In the genomic region with DNA sequence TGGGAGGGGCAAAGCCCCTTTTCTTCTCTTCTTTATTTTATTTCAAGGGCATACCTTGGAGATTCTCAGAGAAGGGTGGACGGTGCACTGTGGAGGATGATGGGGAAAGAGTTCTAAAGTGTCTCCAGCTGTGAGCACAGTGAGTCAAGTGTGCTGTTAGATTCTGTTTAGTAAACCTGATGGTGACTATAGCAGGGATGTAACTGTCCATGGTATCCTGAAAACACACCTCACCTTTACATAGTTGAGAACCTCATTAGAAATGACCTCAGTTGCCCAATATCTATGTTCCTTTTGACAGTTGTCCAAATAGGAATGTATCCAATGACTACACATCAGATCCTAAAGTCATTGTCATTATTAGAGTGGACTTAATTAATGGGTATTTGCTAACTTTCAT, we compare ENCODE assay signal across 34 cellular contexts. TPM values are rescaled to one million over a fixed set of nuclear protein-coding genes. Genes with fewer than 3 reads are reported as not detected.
"Had no signal": no experiment of that assay in that cellular context is flagged by ENCODE, and none has a peak within 500 bp of the region (broad histone marks: within the 10 kb centered on the region; RNA-seq: fewer than 3 reads in every experiment).

No MANE protein-coding gene starts in this region.

- H3K27ac ChIP-seq: brain microvascular endothelial cell, PC-9, SJCRH30, SK-N-MC, VCaP had no signal

- H2AFZ ChIP-seq: PC-9 had no signal

- H3K4me2 ChIP-seq: PC-9 had no signal

- DNase-seq: activated CD4-positive, alpha-beta T cell treated with anti-CD3 and anti-CD28 coated beads, Interleukin-2, amount 10 ng/mL, durations not matched to agents 24 days and 14 days; activated CD4-positive, alpha-beta T cell treated with anti-CD3 and anti-CD28 coated beads, Interleukin-2, amount 50 U/mL, for 4 hours; activated CD4-positive, CD25-positive, alpha-beta regulatory T cell; activated CD8-positive, alpha-beta T cell treated with anti-CD3 and anti-CD28 coated beads for 36 hours; activated effector memory CD4-positive, alpha-beta T cell treated with anti-CD3 and anti-CD28 coated beads, Interleukin-2, amount 50 U/mL, for 16 hours; activated naive CD4-positive, alpha-beta T cell; activated naive CD4-positive, alpha-beta T cell treated with anti-CD3 and anti-CD28 coated beads, Interleukin-2, amount 50 U/mL, for 16 hours; activated naive CD8-positive, alpha-beta T cell treated with anti-CD3 and anti-CD28 coated beads for 36 hours; activated T-cell treated with anti-CD3 and anti-CD28 coated beads, Interleukin-2, amount 50 U/mL, for 1 hour; activated T-cell treated with anti-CD3 and anti-CD28 coated beads, Interleukin-2, amount 50 U/mL, for 72 hours; amniotic stem cell; aorta; brain microvascular endothelial cell; Karpas-422; NCI-H1105; NCI-H1417 treated with DMSO at 0.1 percent for 48 hours; NCI-H187 treated with DMSO at 0.1 percent for 48 hours; NCI-H2081; NCI-H2171 treated with DMSO at 0.1 percent for 48 hours; NCI-H226; NCI-H524 treated with DMSO at 0.1 percent for 48 hours; NCI-H748 treated with DMSO at 0.1 percent for 48 hours; PC-9; SHP77; SJCRH30; T1000 had no signal

- H3K4me3 Mint-ChIP-seq: activated CD4-positive, alpha-beta T cell treated with anti-CD3 and anti-CD28 coated beads, Interleukin-2, amount 10 ng/mL, durations not matched to agents 24 days and 14 days; activated CD8-positive, alpha-beta T cell treated with anti-CD3 and anti-CD28 coated beads for 36 hours; activated naive CD8-positive, alpha-beta T cell treated with anti-CD3 and anti-CD28 coated beads for 36 hours; activated T-cell treated with anti-CD3 and anti-CD28 coated beads, Interleukin-2, amount 50 U/mL, for 72 hours; activated T-helper 17 cell treated with anti-CD3 and anti-CD28 coated beads, Interleukin-2, amount 50 U/mL, for 72 hours had no signal

- H3K36me3 ChIP-seq: brain microvascular endothelial cell, SJCRH30 had no signal

- H3K9me3 Mint-ChIP-seq: activated CD4-positive, alpha-beta T cell treated with anti-CD3 and anti-CD28 coated beads, Interleukin-2, amount 10 ng/mL, durations not matched to agents 24 days and 14 days; activated CD8-positive, alpha-beta T cell treated with anti-CD3 and anti-CD28 coated beads for 36 hours; activated naive CD8-positive, alpha-beta T cell treated with anti-CD3 and anti-CD28 coated beads for 36 hours; activated T-cell treated with anti-CD3 and anti-CD28 coated beads, Interleukin-2, amount 50 U/mL, for 72 hours; activated T-helper 17 cell treated with anti-CD3 and anti-CD28 coated beads, Interleukin-2, amount 50 U/mL, for 72 hours had no signal

- H3K27ac Mint-ChIP-seq: activated CD4-positive, alpha-beta T cell treated with anti-CD3 and anti-CD28 coated beads, Interleukin-2, amount 10 ng/mL, durations not matched to agents 24 days and 14 days; activated CD8-positive, alpha-beta T cell treated with anti-CD3 and anti-CD28 coated beads for 36 hours; activated naive CD8-positive, alpha-beta T cell treated with anti-CD3 and anti-CD28 coated beads for 36 hours; activated T-cell treated with anti-CD3 and anti-CD28 coated beads, Interleukin-2, amount 50 U/mL, for 72 hours; activated T-helper 17 cell treated with anti-CD3 and anti-CD28 coated beads, Interleukin-2, amount 50 U/mL, for 72 hours had no signal

- H3K27me3 ChIP-seq: brain microvascular endothelial cell, SJCRH30 had no signal

- H3K9me3 ChIP-seq: SJCRH30 had no signal

- H3K4me1 Mint-ChIP-seq: activated CD4-positive, alpha-beta T cell treated with anti-CD3 and anti-CD28 coated beads, Interleukin-2, amount 10 ng/mL, durations not matched to agents 24 days and 14 days; activated naive CD8-positive, alpha-beta T cell treated with anti-CD3 and anti-CD28 coated beads for 36 hours; activated T-helper 17 cell treated with anti-CD3 and anti-CD28 coated beads, Interleukin-2, amount 50 U/mL, for 72 hours had no signal

- H3K4me3 ChIP-seq: PC-9, SJCRH30, SK-N-MC had no signal

- H3K27me3 Mint-ChIP-seq: activated CD4-positive, alpha-beta T cell treated with anti-CD3 and anti-CD28 coated beads, Interleukin-2, amount 10 ng/mL, durations not matched to agents 24 days and 14 days; activated CD8-positive, alpha-beta T cell treated with anti-CD3 and anti-CD28 coated beads for 36 hours; activated naive CD8-positive, alpha-beta T cell treated with anti-CD3 and anti-CD28 coated beads for 36 hours; activated T-helper 17 cell treated with anti-CD3 and anti-CD28 coated beads, Interleukin-2, amount 50 U/mL, for 72 hours had no signal

- ATAC-seq: activated CD8-positive, alpha-beta T cell treated with anti-CD3 and anti-CD28 coated beads for 36 hours; activated T-cell treated with anti-CD3 and anti-CD28 coated beads, Interleukin-2, amount 50 U/mL, for 72 hours; activated T-helper 17 cell treated with anti-CD3 and anti-CD28 coated beads, Interleukin-2, amount 50 U/mL, for 72 hours had no signal

- H3K36me3 Mint-ChIP-seq: activated naive CD8-positive, alpha-beta T cell treated with anti-CD3 and anti-CD28 coated beads for 36 hours had no signal

RNA-seq across cellular contexts. Expression of a gene that starts 38.0 kb away (rescaled TPM):
- total RNA-seq: activated CD4-positive, alpha-beta T cell treated with anti-CD3 and anti-CD28 coated beads, Interleukin-2, amount 10 ng/mL, durations not matched to agents 24 days and 14 days; activated CD8-positive, alpha-beta memory T cell treated with anti-CD3 and anti-CD28 coated beads for 36 hours; activated CD8-positive, alpha-beta T cell treated with anti-CD3 and anti-CD28 coated beads for 36 hours; activated naive CD8-positive, alpha-beta T cell treated with anti-CD3 and anti-CD28 coated beads for 36 hours; activated T-cell treated with anti-CD3 and anti-CD28 coated beads, Interleukin-2, amount 50 U/mL, for 72 hours; activated T-helper 17 cell treated with anti-CD3 and anti-CD28 coated beads, Interleukin-2, amount 50 U/mL, for 72 hours; MCF 10A; OCI-LY7; T-helper 1 cell treated with Interleukin-12 subunit alpha and Interleukin-12 subunit beta and Interleukin-4 antibody, amounts not matched to agents 30 ng/mL and 1 ng/mL, for 36 hours; T-helper 2 cell treated with Interferon-gamma antibody and Interleukin-4, amounts not matched to agents 100 ng/mL and 5 ng/mL, for 36 hours had no signal
